Comparison of ENCODE assay signal across 8 cellular contexts in the genomic region with DNA sequence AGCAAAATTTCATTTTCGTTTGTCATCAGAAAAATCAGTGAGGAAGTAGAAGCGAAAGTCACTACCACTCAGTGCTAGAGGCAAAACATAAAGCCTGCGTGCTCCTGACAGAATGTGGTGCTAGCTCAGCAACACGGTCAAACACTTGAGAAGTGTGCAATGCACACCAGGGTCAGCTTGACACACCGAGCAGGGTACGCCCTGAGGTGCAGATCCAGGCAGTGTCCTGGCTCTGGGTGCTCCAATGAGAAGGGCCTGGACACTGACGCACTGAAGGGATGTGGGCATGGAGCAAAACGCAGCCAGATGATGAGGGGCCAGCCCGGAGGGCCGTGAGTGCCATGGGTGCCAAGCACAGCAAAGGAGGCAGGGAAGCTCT.
A peak's percentile ranks its signal among the peaks of the same experiment; 100 is the strongest.
DNase-seq lines count a peak whose midpoint lies in the region; ATAC-seq and TF ChIP-seq lines count a peak whose summit lies in the region.

No MANE protein-coding gene starts in this region.

- no peak for DNase-seq in DMS 273 treated with DMSO at 0.1 percent for 48 hours (lab: John Stamatoyannopoulos, UW)
- DNase-seq in NCI-H2171 (lab: John Stamatoyannopoulos, UW) = no peak
- DNase-seq in cerebellar nuclear complex (lab: John Stamatoyannopoulos, UW) = no peak

- no peak for TF ChIP-seq CTCF in 22Rv1 (IDR thresholded peaks at IDR 0.05)

- peak overlapping the region; percentile 88 for H3K4me3 Mint-ChIP-seq in activated naive CD4-positive, alpha-beta T cell treated with anti-CD3 and anti-CD28 coated beads, Interleukin-2, amount 50 U/mL, for 24 hours

- no peak overlapping the region for H3K9ac ChIP-seq in rectal smooth muscle tissue (ENCODE audit: low read length)

- no peaks in the 10 kb centered on the region for H3K27me3 Mint-ChIP-seq in activated naive CD4-positive, alpha-beta T cell treated with anti-CD3 and anti-CD28 coated beads, Interleukin-2, amount 50 U/mL, for 24 hours

- H3K27ac ChIP-seq in 22Rv1 = peak overlapping the region; percentile 56
- no peak overlapping the region for H3K27ac ChIP-seq in rectal smooth muscle tissue (ENCODE audit: low read depth, low read length)

- H3K27me3 ChIP-seq in rectal smooth muscle tissue (ENCODE audit: control insufficient read depth, insufficient read depth, low read length) = no peaks in the 10 kb centered on the region

- peak overlapping the region; percentile 33 for H3K4me3 ChIP-seq in rectal smooth muscle tissue (ENCODE audit: low read length)

- peak overlapping the region; percentile 99 for H3K27ac Mint-ChIP-seq in activated naive CD4-positive, alpha-beta T cell treated with anti-CD3 and anti-CD28 coated beads, Interleukin-2, amount 50 U/mL, for 24 hours

- peaks cover 2% of the 10 kb centered on the region for H3K4me1 ChIP-seq in rectal smooth muscle tissue (ENCODE audit: control insufficient read depth, insufficient read depth, low read length)

- ATAC-seq in GM19025 (IDR thresholded peaks at IDR 0.05; ENCODE audit: low read depth, unreplicated experiment) = peak; percentile 31
- ATAC-seq in HG03097 (IDR thresholded peaks at IDR 0.05; ENCODE audit: low FRiP score, unreplicated experiment) = peak; percentile 40

- peaks cover 8% of the 10 kb centered on the region for H3K36me3 Mint-ChIP-seq in activated naive CD4-positive, alpha-beta T cell treated with anti-CD3 and anti-CD28 coated beads, Interleukin-2, amount 50 U/mL, for 24 hours

- H3K9me3 Mint-ChIP-seq in activated naive CD4-positive, alpha-beta T cell treated with anti-CD3 and anti-CD28 coated beads, Interleukin-2, amount 50 U/mL, for 24 hours = no peaks in the 10 kb centered on the region

- H3K4me1 Mint-ChIP-seq in activated naive CD4-positive, alpha-beta T cell treated with anti-CD3 and anti-CD28 coated beads, Interleukin-2, amount 50 U/mL, for 24 hours = peaks cover 61% of the 10 kb centered on the region

- peaks cover 11% of the 10 kb centered on the region for H3K36me3 ChIP-seq in rectal smooth muscle tissue (ENCODE audit: control insufficient read depth, insufficient read depth, low read length)
